In genomic region chr6:37160922-37161778, GRCh38 we compare ENCODE assay signal across 10 cellular contexts. TPM values are rescaled to one million over a fixed set of nuclear protein-coding genes. Genes with fewer than 3 reads are reported as not detected.
DNase-seq lines count a peak whose midpoint lies in the region; ATAC-seq and TF ChIP-seq lines count a peak whose summit lies in the region.
"Had no signal": no experiment of that assay in that cellular context is flagged by ENCODE, and none has a peak within 500 bp of the region (broad histone marks: within the 10 kb centered on the region; RNA-seq: fewer than 3 reads in every experiment).

No MANE protein-coding gene starts in this region.

- ATAC-seq in GM21528 (IDR thresholded peaks at IDR 0.05; ENCODE audit: low FRiP score, unreplicated experiment) (peak; percentile 48), HG03460 (IDR thresholded peaks at IDR 0.05; ENCODE audit: unreplicated experiment) (no peak)

- DNase-seq in AG08396 (ENCODE audit: low spot score) (peak; percentile 20), right atrium auricular region (ENCODE audit: low spot score) (no peak), COR-L47 (lab: John Stamatoyannopoulos, UW) (no peak), breast epithelium (ENCODE audit: low spot score in 2 of 2) (no peak)
- DNase-seq in activated T-helper 2 cell treated with anti-CD3 and anti-CD28 coated beads, Interferon-gamma antibody, Interleukin-2, Interleukin-4, amounts not matched to agents 10 μg/mL and 5 μg/mL and 100 μg/mL, durations not matched to agents 14 hours and 24 hours and 36 hours (ENCODE audit: low spot score): no peak
- DNase-seq: activated effector memory CD4-positive, alpha-beta T cell treated with anti-CD3 and anti-CD28 coated beads, Interleukin-2, amount 50 U/mL, for 16 hours; DND-41 had no signal

- H3K4me3 ChIP-seq in OCI-LY3 (ENCODE audit: low read length) (peak overlapping the region; percentile 26; the same call in 1 of the 2 replicates), right atrium auricular region (no peak overlapping the region), breast epithelium (no peak overlapping the region)

- H3K27me3 ChIP-seq in OCI-LY3 (ENCODE audit: low read depth, low read length): no peaks in the 10 kb centered on the region
- no peaks in the 10 kb centered on the region for H3K27me3 ChIP-seq in right atrium auricular region
- no peaks in the 10 kb centered on the region for H3K27me3 ChIP-seq in breast epithelium

- H3K4me1 Mint-ChIP-seq in activated T-helper 2 cell treated with anti-CD3 and anti-CD28 coated beads, Interferon-gamma antibody, Interleukin-2, Interleukin-4, amounts not matched to agents 10 μg/mL and 5 μg/mL and 100 μg/mL, durations not matched to agents 14 hours and 24 hours and 36 hours (ENCODE audit: low read depth): peaks cover 19% of the 10 kb centered on the region

- peaks cover 56% of the 10 kb centered on the region for H3K4me1 ChIP-seq in OCI-LY3 (ENCODE audit: low read length)
- H3K4me1 ChIP-seq in right atrium auricular region: peaks cover 0 to 14% of the 10 kb centered on the region in 2 donors
- no peaks in the 10 kb centered on the region for H3K4me1 ChIP-seq in breast epithelium

- H3K9me3 ChIP-seq in OCI-LY3 (ENCODE audit: insufficient read depth, low read length) (peaks cover 3% of the 10 kb centered on the region; the same call in 1 of the 2 replicates), right atrium auricular region (no peaks in the 10 kb centered on the region), breast epithelium (no peaks in the 10 kb centered on the region)

- intact Hi-C loops in activated T-helper 2 cell treated with anti-CD3 and anti-CD28 coated beads, Interferon-gamma antibody, Interleukin-2, Interleukin-4, amounts not matched to agents 10 μg/mL and 5 μg/mL and 100 μg/mL, durations not matched to agents 14 hours and 24 hours and 36 hours (cut with micrococcal nuclease): no loop called here
- intact Hi-C loops in breast epithelium (cut with DNase I; ENCODE audit: low total_unique reads): no loop called here

- no peaks in the 10 kb centered on the region for H3K36me3 Mint-ChIP-seq in activated T-helper 2 cell treated with anti-CD3 and anti-CD28 coated beads, Interferon-gamma antibody, Interleukin-2, Interleukin-4, amounts not matched to agents 10 μg/mL and 5 μg/mL and 100 μg/mL, durations not matched to agents 14 hours and 24 hours and 36 hours (ENCODE audit: low read depth)

- no peaks in the 10 kb centered on the region for H3K36me3 ChIP-seq in OCI-LY3 (replicated peaks; ENCODE audit: low read depth, low read length)
- H3K36me3 ChIP-seq in right atrium auricular region: no peaks in the 10 kb centered on the region
- no peaks in the 10 kb centered on the region for H3K36me3 ChIP-seq in breast epithelium

- H4K20me1 ChIP-seq in OCI-LY3 (ENCODE audit: insufficient read depth, low read length): no peaks in the 10 kb centered on the region

- no peak for TF ChIP-seq CTCF in OCI-LY3 (IDR thresholded peaks at IDR 0.05; ENCODE audit: low read depth, low read length)
- no peak for TF ChIP-seq CTCF in right atrium auricular region (IDR thresholded peaks at IDR 0.05)
- no peak for TF ChIP-seq CTCF in breast epithelium (IDR thresholded peaks at IDR 0.05)

- peak overlapping the region; percentile 62 for H3K4me2 ChIP-seq in OCI-LY3 (ENCODE audit: low read length)

- TF ChIP-seq POLR2A in breast epithelium (IDR thresholded peaks at IDR 0.05): no peak

- H3K79me2 ChIP-seq in OCI-LY3 (ENCODE audit: low read length): 0 out of 2 replicates have a peak, but pooled peaks cover 3% of the 10 kb centered on the region

- peak overlapping the region; percentile 72 for H3K9ac ChIP-seq in OCI-LY3 (ENCODE audit: low read length)

- H3K9me3 Mint-ChIP-seq in activated T-helper 2 cell treated with anti-CD3 and anti-CD28 coated beads, Interferon-gamma antibody, Interleukin-2, Interleukin-4, amounts not matched to agents 10 μg/mL and 5 μg/mL and 100 μg/mL, durations not matched to agents 14 hours and 24 hours and 36 hours: no peaks in the 10 kb centered on the region

- H3K27me3 Mint-ChIP-seq in activated T-helper 2 cell treated with anti-CD3 and anti-CD28 coated beads, Interferon-gamma antibody, Interleukin-2, Interleukin-4, amounts not matched to agents 10 μg/mL and 5 μg/mL and 100 μg/mL, durations not matched to agents 14 hours and 24 hours and 36 hours (ENCODE audit: low read depth): no peaks in the 10 kb centered on the region

- H3K27ac Mint-ChIP-seq in activated T-helper 2 cell treated with anti-CD3 and anti-CD28 coated beads, Interferon-gamma antibody, Interleukin-2, Interleukin-4, amounts not matched to agents 10 μg/mL and 5 μg/mL and 100 μg/mL, durations not matched to agents 14 hours and 24 hours and 36 hours: no peak overlapping the region

- H3K4me3 Mint-ChIP-seq in activated T-helper 2 cell treated with anti-CD3 and anti-CD28 coated beads, Interferon-gamma antibody, Interleukin-2, Interleukin-4, amounts not matched to agents 10 μg/mL and 5 μg/mL and 100 μg/mL, durations not matched to agents 14 hours and 24 hours and 36 hours (ENCODE audit: low read depth): no peak overlapping the region

- H3K27ac ChIP-seq in OCI-LY3 (ENCODE audit: low read length) (peak overlapping the region; percentile 93), right atrium auricular region (peak overlapping the region; percentile 21 to 62), breast epithelium (no peak overlapping the region)

- H2AFZ ChIP-seq in OCI-LY3 (ENCODE audit: low read depth, low read length): no peak overlapping the region

RNA-seq across cellular contexts. Expression of gene PIM1, which starts 8.8 kb away (rescaled TPM):
- total RNA-seq in right atrium auricular region (10 to 100 TPM; 28.0 to 46.2 TPM), breast epithelium (10 to 100 TPM; 17.4 to 56.0 (median 31.6) TPM)
- total RNA-seq in activated T-helper 2 cell treated with anti-CD3 and anti-CD28 coated beads, Interferon-gamma antibody, Interleukin-2, Interleukin-4, amounts not matched to agents 10 μg/mL and 5 μg/mL and 100 μg/mL, durations not matched to agents 14 hours and 24 hours and 36 hours: 151 and 161 TPM in 2 replicates

Comparison
In these comparisons a context has a peak if more than half of its experiments do, and no peak if none do; other contexts are left out.
1. H3K27ac ChIP-seq: peak in OCI-LY3 (single experiment) and right atrium auricular region (2 of 2); none in breast epithelium (0 of 2).